ENCODE assay signal across 16 cellular contexts in the genomic region with DNA sequence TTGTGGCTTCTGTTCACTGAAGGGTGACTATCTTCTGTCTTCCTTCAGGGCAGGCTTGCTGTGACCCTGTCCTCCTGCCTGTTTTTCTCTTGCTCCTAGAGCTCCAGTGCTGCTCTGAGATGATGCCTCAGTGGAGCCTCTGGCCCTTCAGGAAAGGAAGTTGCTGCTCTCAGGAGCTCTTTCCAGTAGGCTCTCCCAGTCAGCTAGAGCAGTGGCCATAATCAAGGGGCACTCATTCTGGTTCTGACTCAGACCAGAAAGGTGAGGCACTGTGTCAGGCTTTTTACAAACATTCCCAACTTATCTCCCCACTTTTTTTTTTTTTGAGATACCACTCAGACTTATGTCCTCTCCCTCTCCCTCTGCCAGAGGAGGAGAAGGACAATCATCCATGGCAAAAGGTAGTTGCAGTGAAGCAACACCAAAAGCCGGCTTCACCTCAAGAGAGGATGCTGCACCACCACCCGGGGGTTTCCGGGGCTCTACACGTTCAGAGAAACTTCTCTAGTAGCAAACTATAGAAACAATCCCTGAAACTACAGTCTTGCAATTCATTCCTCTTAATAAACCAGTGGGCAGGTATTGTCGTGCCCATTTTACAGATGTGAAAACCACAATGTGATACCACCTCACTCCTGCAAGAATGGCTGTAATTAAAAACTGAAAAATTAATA.
"Had no signal": no experiment of that assay in that cellular context is flagged by ENCODE, and none has a peak within 500 bp of the region (broad histone marks: within the 10 kb centered on the region; RNA-seq: fewer than 3 reads in every experiment).

No MANE protein-coding gene starts in this region.

- FAIRE-seq: keratinocyte had no signal

- H3K4me3 ChIP-seq: esophagus muscularis mucosa, sigmoid colon, spleen had no signal

- H3K4me1 Mint-ChIP-seq: activated T-helper 17 cell treated with anti-CD3 and anti-CD28 coated beads, Interleukin-2, amount 50 U/mL, for 72 hours; stimulated activated naive CD8-positive, alpha-beta T cell treated with anti-CD3 and anti-CD28 coated beads, Interleukin-15, amount 100 ng/mL, for 72 hours had no signal

- H3K36me3 Mint-ChIP-seq: type B pancreatic cell had no signal

- H3K4me3 Mint-ChIP-seq: activated T-helper 17 cell treated with anti-CD3 and anti-CD28 coated beads, Interleukin-2, amount 50 U/mL, for 72 hours; neural crest cell; stimulated activated naive CD8-positive, alpha-beta T cell treated with anti-CD3 and anti-CD28 coated beads, Interleukin-15, amount 100 ng/mL, for 72 hours; type B pancreatic cell had no signal

- H3K36me3 ChIP-seq: esophagus muscularis mucosa, sigmoid colon, spleen had no signal

- H3K9me3 Mint-ChIP-seq: stimulated activated naive CD8-positive, alpha-beta T cell treated with anti-CD3 and anti-CD28 coated beads, Interleukin-15, amount 100 ng/mL, for 72 hours; type B pancreatic cell had no signal

- H3K9me3 ChIP-seq: esophagus muscularis mucosa, sigmoid colon, spleen had no signal

- DNase-seq: activated CD4-positive, alpha-beta T cell treated with anti-CD3 and anti-CD28 coated beads, Interleukin-2, amount 50 U/mL, for 48 hours; activated naive CD4-positive, alpha-beta T cell treated with Interleukin-2 at 50 U/mL for 16 hours; aorta; cortex of kidney; effector CD4-positive, alpha-beta T cell; hippocampal formation; sigmoid colon; spleen; stimulated activated naive CD8-positive, alpha-beta T cell treated with anti-CD3 and anti-CD28 coated beads, Interleukin-15, amount 100 ng/mL, for 72 hours had no signal

- ATAC-seq: activated T-helper 17 cell treated with anti-CD3 and anti-CD28 coated beads, Interleukin-2, amount 50 U/mL, for 72 hours; left lobe of liver; stimulated activated naive CD8-positive, alpha-beta T cell treated with anti-CD3 and anti-CD28 coated beads, Interleukin-15, amount 100 ng/mL, for 72 hours had no signal

- H3K27ac Mint-ChIP-seq: activated T-helper 17 cell treated with anti-CD3 and anti-CD28 coated beads, Interleukin-2, amount 50 U/mL, for 72 hours; stimulated activated naive CD8-positive, alpha-beta T cell treated with anti-CD3 and anti-CD28 coated beads, Interleukin-15, amount 100 ng/mL, for 72 hours; type B pancreatic cell had no signal

- H3K4me1 ChIP-seq: esophagus muscularis mucosa, sigmoid colon, spleen had no signal

- H3K27me3 ChIP-seq: esophagus muscularis mucosa, sigmoid colon, spleen had no signal

- H3K27ac ChIP-seq: esophagus muscularis mucosa, sigmoid colon, spleen, VCaP had no signal

- H3K27me3 Mint-ChIP-seq: activated T-helper 17 cell treated with anti-CD3 and anti-CD28 coated beads, Interleukin-2, amount 50 U/mL, for 72 hours; stimulated activated naive CD8-positive, alpha-beta T cell treated with anti-CD3 and anti-CD28 coated beads, Interleukin-15, amount 100 ng/mL, for 72 hours had no signal
